22 cellular contexts compared by ENCODE assay signal in genomic region chrX:104189862-104190261, GRCh38. TPM values are rescaled to one million over a fixed set of nuclear protein-coding genes. Genes with fewer than 3 reads are reported as not detected.
A peak's percentile ranks its signal among the peaks of the same experiment; 100 is the strongest.
DNase-seq lines count a peak whose midpoint lies in the region; ATAC-seq and TF ChIP-seq lines count a peak whose summit lies in the region.
"Had no signal": no experiment of that assay in that cellular context is flagged by ENCODE, and none has a peak within 500 bp of the region (broad histone marks: within the 10 kb centered on the region; RNA-seq: fewer than 3 reads in every experiment).

No MANE protein-coding gene starts in this region.

- H3K27me3 Mint-ChIP-seq in natural killer cell (ENCODE audit: low read depth in 2 of 2) (no peaks in the 10 kb centered on the region), endothelial cell (ENCODE audit: unreplicated experiment) (no peaks in the 10 kb centered on the region)
- H3K27me3 Mint-ChIP-seq in natural killer cell treated with Interleukin-12 subunit alpha and Interleukin-12 subunit beta and Interleukin-15 and Interleukin-18, amount 100 ng/mL, for 72 hours, result no peaks in the 10 kb centered on the region
- no peaks in the 10 kb centered on the region for H3K27me3 Mint-ChIP-seq in activated CD8-positive, alpha-beta memory T cell treated with anti-CD3 and anti-CD28 coated beads, Interleukin-2, amount 10 ng/mL, durations not matched to agents 7 days and 5 days
- H3K27me3 Mint-ChIP-seq: CD8-positive, alpha-beta memory T cell had no signal

- H3K4me1 ChIP-seq in GM23248 (ENCODE audit: insufficient read depth), result no peaks in the 10 kb centered on the region; the same call in 1 of the 2 replicates

- H3K9me3 Mint-ChIP-seq in natural killer cell (no peaks in the 10 kb centered on the region), endothelial cell (ENCODE audit: unreplicated experiment) (no peaks in the 10 kb centered on the region)
- no peaks in the 10 kb centered on the region for H3K9me3 Mint-ChIP-seq in natural killer cell treated with Interleukin-12 subunit alpha and Interleukin-12 subunit beta and Interleukin-15 and Interleukin-18, amount 100 ng/mL, for 72 hours
- H3K9me3 Mint-ChIP-seq in stimulated activated effector memory CD8-positive, alpha-beta T cell treated with anti-CD3 and anti-CD28 coated beads, Interleukin-12 subunit alpha, Interleukin-12 subunit beta, amount 100 ng/mL, for 72 hours, result no peaks in the 10 kb centered on the region
- H3K9me3 Mint-ChIP-seq in activated CD8-positive, alpha-beta memory T cell treated with anti-CD3 and anti-CD28 coated beads, Interleukin-2, amount 10 ng/mL, durations not matched to agents 7 days and 5 days (ENCODE audit: low read depth), result no peaks in the 10 kb centered on the region
- H3K9me3 Mint-ChIP-seq: CD8-positive, alpha-beta memory T cell had no signal

- H3K4me1 Mint-ChIP-seq in natural killer cell, result peaks cover 0 to 4% of the 10 kb centered on the region in 2 donors
- H3K4me1 Mint-ChIP-seq in natural killer cell treated with Interleukin-12 subunit alpha and Interleukin-12 subunit beta and Interleukin-15 and Interleukin-18, amount 100 ng/mL, for 72 hours (ENCODE audit: low read depth in 2 of 2), result no peaks in the 10 kb centered on the region
- no peaks in the 10 kb centered on the region for H3K4me1 Mint-ChIP-seq in endothelial cell (ENCODE audit: unreplicated experiment)
- H3K4me1 Mint-ChIP-seq in stimulated activated effector memory CD8-positive, alpha-beta T cell treated with anti-CD3 and anti-CD28 coated beads, Interleukin-12 subunit alpha, Interleukin-12 subunit beta, amount 100 ng/mL, for 72 hours, result no peaks in the 10 kb centered on the region
- peaks cover 3% of the 10 kb centered on the region for H3K4me1 Mint-ChIP-seq in activated CD8-positive, alpha-beta memory T cell treated with anti-CD3 and anti-CD28 coated beads, Interleukin-2, amount 10 ng/mL, durations not matched to agents 7 days and 5 days

- TF ChIP-seq CTCF in natural killer cell (IDR thresholded peaks at IDR 0.05) (no peak), endothelial cell (IDR thresholded peaks at IDR 0.05; ENCODE audit: unreplicated experiment) (no peak), GM10248 (IDR thresholded peaks at IDR 0.05; ENCODE audit: control extremely low read depth, extremely low read depth, low read depth, missing control alignments) (no peak)

- ATAC-seq in natural killer cell (peak in 1 of 3 donors; percentile 36), GM18517 (IDR thresholded peaks at IDR 0.05; ENCODE audit: unreplicated experiment) (no peak)
- ATAC-seq in natural killer cell treated with Interleukin-12 subunit alpha and Interleukin-12 subunit beta and Interleukin-15 and Interleukin-18, amount 100 ng/mL, for 72 hours, result no peak
- peak; percentile 62 for ATAC-seq in stimulated activated effector memory CD8-positive, alpha-beta T cell treated with anti-CD3 and anti-CD28 coated beads, Interleukin-12 subunit alpha, Interleukin-12 subunit beta, amount 100 ng/mL, for 72 hours
- ATAC-seq in activated CD8-positive, alpha-beta memory T cell treated with anti-CD3 and anti-CD28 coated beads, Interleukin-2, amount 10 ng/mL, durations not matched to agents 7 days and 5 days, result no peak

- no peaks in the 10 kb centered on the region for H3K27me3 ChIP-seq in GM23248 (replicated peaks; ENCODE audit: insufficient read depth)
- H3K27me3 ChIP-seq: MG63 had no signal

- no peak overlapping the region for H3K9ac ChIP-seq in GM23248

- H3K9me3 ChIP-seq in GM23248 (ENCODE audit: low read depth), result no peaks in the 10 kb centered on the region
- H3K9me3 ChIP-seq: MG63 had no signal

- H3K36me3 Mint-ChIP-seq in natural killer cell (no peaks in the 10 kb centered on the region), endothelial cell (ENCODE audit: low read depth, unreplicated experiment) (peaks cover 6% of the 10 kb centered on the region)
- H3K36me3 Mint-ChIP-seq in natural killer cell treated with Interleukin-12 subunit alpha and Interleukin-12 subunit beta and Interleukin-15 and Interleukin-18, amount 100 ng/mL, for 72 hours, result peaks cover 5% of the 10 kb centered on the region
- peaks cover 67% of the 10 kb centered on the region for H3K36me3 Mint-ChIP-seq in stimulated activated effector memory CD8-positive, alpha-beta T cell treated with anti-CD3 and anti-CD28 coated beads, Interleukin-12 subunit alpha, Interleukin-12 subunit beta, amount 100 ng/mL, for 72 hours
- H3K36me3 Mint-ChIP-seq in activated CD8-positive, alpha-beta memory T cell treated with anti-CD3 and anti-CD28 coated beads, Interleukin-2, amount 10 ng/mL, durations not matched to agents 7 days and 5 days, result peaks cover 14% of the 10 kb centered on the region

- CTCF ChIA-PET in activated CD8-positive, alpha-beta memory T cell treated with anti-CD3 and anti-CD28 coated beads, Interleukin-2, amount 10 ng/mL, durations not matched to agents 7 days and 5 days (lab: Charles Lee), result no interaction called here
- CTCF ChIA-PET in GM10248 (lab: Yijun Ruan, JAX), result no interaction called here

- no peak overlapping the region for H3K27ac ChIP-seq in GM23248

- DNase-seq in natural killer cell, result no peak
- DNase-seq in natural killer cell treated with Interleukin-12 subunit alpha and Interleukin-12 subunit beta and Interleukin-15 and Interleukin-18, amount 100 ng/mL, for 72 hours (ENCODE audit: low spot score), result no peak
- peak; percentile 9 for DNase-seq in GM23248
- DNase-seq in endothelial cell (ENCODE audit: low spot score), result no peak
- no peak for DNase-seq in stimulated activated effector memory CD8-positive, alpha-beta T cell treated with anti-CD3 and anti-CD28 coated beads, Interleukin-12 subunit alpha, Interleukin-12 subunit beta, amount 100 ng/mL, for 72 hours (ENCODE audit: low spot score in 2 of 2)
- no peak for DNase-seq in activated CD8-positive, alpha-beta memory T cell treated with anti-CD3 and anti-CD28 coated beads, Interleukin-2, amount 10 ng/mL, durations not matched to agents 7 days and 5 days
- no peak for DNase-seq in GM10248 (ENCODE audit: extremely low spot score)
- DNase-seq: AML-193; C1 segment of cervical spinal cord; CD8-positive, alpha-beta memory T cell; GDM1; Kasumi-1; MG63; NCI-H1048; NCI-H1417 treated with DMSO at 0.1 percent for 48 hours; NCI-H187 treated with DMSO at 0.1 percent for 48 hours; NCI-H2107; NCI-H446 treated with DMSO at 0.1 percent for 48 hours; NCI-H526 treated with DMSO at 0.1 percent for 48 hours; OCI-M1; Right ventricle myocardium superior had no signal

- peak overlapping the region; percentile 48 to 58 for H3K27ac Mint-ChIP-seq in natural killer cell
- no peak overlapping the region for H3K27ac Mint-ChIP-seq in natural killer cell treated with Interleukin-12 subunit alpha and Interleukin-12 subunit beta and Interleukin-15 and Interleukin-18, amount 100 ng/mL, for 72 hours
- no peak overlapping the region for H3K27ac Mint-ChIP-seq in endothelial cell (ENCODE audit: unreplicated experiment)
- H3K27ac Mint-ChIP-seq in stimulated activated effector memory CD8-positive, alpha-beta T cell treated with anti-CD3 and anti-CD28 coated beads, Interleukin-12 subunit alpha, Interleukin-12 subunit beta, amount 100 ng/mL, for 72 hours, result no peak overlapping the region
- H3K27ac Mint-ChIP-seq in activated CD8-positive, alpha-beta memory T cell treated with anti-CD3 and anti-CD28 coated beads, Interleukin-2, amount 10 ng/mL, durations not matched to agents 7 days and 5 days, result no peak overlapping the region

- no peaks in the 10 kb centered on the region for H4K20me1 ChIP-seq in GM23248 (ENCODE audit: insufficient read depth)

- intact Hi-C loops in natural killer cell (cut with micrococcal nuclease), result no loop called here

- H3F3A ChIP-seq in GM23248 (ENCODE audit: insufficient read depth), result 0 out of 2 replicates have a peak, but pooled peaks cover 7% of the 10 kb centered on the region

- in situ Hi-C loops in GM23248 (cut with MboI), result no loop called here

- no peaks in the 10 kb centered on the region for H3K9me2 ChIP-seq in GM23248 (ENCODE audit: insufficient read depth)

- H2AFZ ChIP-seq in GM23248, result no peak overlapping the region

- WGBS in GM23248 (ENCODE audit: low coverage in 1 of 2, low lambda C conversion rate in 2 of 2, missing lambda C conversion rate in 2 of 2), 2 experiments, result 92 to 97% methylated on average over 5 of the region's 5 CpGs

- H3K36me3 ChIP-seq in GM23248 (ENCODE audit: low read depth), result peaks cover 36% of the 10 kb centered on the region; the same call in 1 of the 2 replicates

- H3K4me2 ChIP-seq in GM23248 (ENCODE audit: unreplicated experiment), result no peak overlapping the region

- POLR2A ChIA-PET in GM10248 (lab: Yijun Ruan, JAX), result no interaction called here

- H3K4me3 Mint-ChIP-seq in natural killer cell (no peak overlapping the region), endothelial cell (ENCODE audit: unreplicated experiment) (peak overlapping the region; percentile 11)
- no peak overlapping the region for H3K4me3 Mint-ChIP-seq in natural killer cell treated with Interleukin-12 subunit alpha and Interleukin-12 subunit beta and Interleukin-15 and Interleukin-18, amount 100 ng/mL, for 72 hours
- H3K4me3 Mint-ChIP-seq in stimulated activated effector memory CD8-positive, alpha-beta T cell treated with anti-CD3 and anti-CD28 coated beads, Interleukin-12 subunit alpha, Interleukin-12 subunit beta, amount 100 ng/mL, for 72 hours, result no peak overlapping the region
- no peak overlapping the region for H3K4me3 Mint-ChIP-seq in activated CD8-positive, alpha-beta memory T cell treated with anti-CD3 and anti-CD28 coated beads, Interleukin-2, amount 10 ng/mL, durations not matched to agents 7 days and 5 days
- H3K4me3 Mint-ChIP-seq: CD8-positive, alpha-beta memory T cell had no signal

- H3K79me2 ChIP-seq in GM23248 (ENCODE audit: insufficient read depth), result peaks cover 7% of the 10 kb centered on the region; the same call in 1 of the 2 replicates

- no peak overlapping the region for H3K4me3 ChIP-seq in GM23248
- H3K4me3 ChIP-seq: MG63 had no signal

RNA-seq across cellular contexts. Expression of gene FAM199X, which starts 23.6 kb away (rescaled TPM):
- total RNA-seq in natural killer cell (10 to 100 TPM; 31.9 to 35.9 (median 32.6) TPM), endothelial cell (ENCODE audit: unreplicated experiment) (23.2 TPM)
- total RNA-seq in natural killer cell treated with Interleukin-12 subunit alpha and Interleukin-12 subunit beta and Interleukin-15 and Interleukin-18, amount 100 ng/mL, for 72 hours, result 10 to 100 TPM in 1 of 2 donors, 1 to 10 TPM in 1; 9.0 to 10.3 TPM
- total RNA-seq in GM23248 (2014; rRNA removed; shearing (Covaris generic)), result 16.1 and 16.9 TPM in 2 replicates
- 8.1 and 9.7 TPM in 2 replicates for polyA plus RNA-seq in GM23248 (2016; fragmentation: Nextera tagmentation; extraction: Ambion mirVana)
- 10 to 100 TPM; 11.9 to 12.1 TPM for total RNA-seq in activated CD8-positive, alpha-beta memory T cell treated with anti-CD3 and anti-CD28 coated beads, Interleukin-2, amount 10 ng/mL, durations not matched to agents 7 days and 5 days

RNA-seq across cellular contexts. Expression of gene SLC25A53, which starts 33.1 kb away (rescaled TPM):
- total RNA-seq in natural killer cell (10 to 100 TPM; 10.1 to 20.6 (median 12.8) TPM), endothelial cell (ENCODE audit: unreplicated experiment) (4.4 TPM)
- total RNA-seq in natural killer cell treated with Interleukin-12 subunit alpha and Interleukin-12 subunit beta and Interleukin-15 and Interleukin-18, amount 100 ng/mL, for 72 hours, result 10 to 100 TPM; 10.3 to 10.8 TPM
- 6.1 and 9.9 TPM in 2 replicates for total RNA-seq in GM23248 (2014; rRNA removed; shearing (Covaris generic))
- 6.0 and 6.2 TPM in 2 replicates for polyA plus RNA-seq in GM23248 (2016; fragmentation: Nextera tagmentation; extraction: Ambion mirVana)
- 1 to 10 TPM; 7.4 to 9.6 TPM for total RNA-seq in activated CD8-positive, alpha-beta memory T cell treated with anti-CD3 and anti-CD28 coated beads, Interleukin-2, amount 10 ng/mL, durations not matched to agents 7 days and 5 days

Comparison
In these comparisons a context has a peak if more than half of its experiments do, and no peak if none do; other contexts are left out.
1. H3K27ac Mint-ChIP-seq: peak in natural killer cell (2 of 2); none in natural killer cell treated with Interleukin-12 subunit alpha and Interleukin-12 subunit beta and Interleukin-15 and Interleukin-18, amount 100 ng/mL, for 72 hours (0 of 2), endothelial cell (single experiment), stimulated activated effector memory CD8-positive, alpha-beta T cell treated with anti-CD3 and anti-CD28 coated beads, Interleukin-12 subunit alpha, Interleukin-12 subunit beta, amount 100 ng/mL, for 72 hours (single experiment) and activated CD8-positive, alpha-beta memory T cell treated with anti-CD3 and anti-CD28 coated beads, Interleukin-2, amount 10 ng/mL, durations not matched to agents 7 days and 5 days (single experiment).